1 cellular context compared by ENCODE assay signal in genomic region chr2:237326250-237327171, GRCh38.
TF ChIP-seq lines count a peak whose summit lies in the region.

No MANE protein-coding gene starts in this region.

TF ChIP-seq in HepG2, 621 proteins besides CTCF, POLR2A, EP300 and RAD21 (continued from another document):
- TF ChIP-seq, protein P1, sequence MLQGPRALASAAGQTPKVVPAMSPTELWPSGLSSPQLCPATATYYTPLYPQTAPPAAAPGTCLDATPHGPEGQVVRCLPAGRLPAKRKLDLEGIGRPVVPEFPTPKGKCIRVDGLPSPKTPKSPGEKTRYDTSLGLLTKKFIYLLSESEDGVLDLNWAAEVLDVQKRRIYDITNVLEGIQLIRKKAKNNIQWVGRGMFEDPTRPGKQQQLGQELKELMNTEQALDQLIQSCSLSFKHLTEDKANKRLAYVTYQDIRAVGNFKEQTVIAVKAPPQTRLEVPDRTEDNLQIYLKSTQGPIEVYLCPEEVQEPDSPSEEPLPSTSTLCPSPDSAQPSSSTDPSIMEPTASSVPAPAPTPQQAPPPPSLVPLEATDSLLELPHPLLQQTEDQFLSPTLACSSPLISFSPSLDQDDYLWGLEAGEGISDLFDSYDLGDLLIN (CRISPR knock-in tag; IDR thresholded peaks at IDR 0.05; ENCODE audit: borderline replicate concordance) = no peak
- TF ChIP-seq PHF20 (CRISPR knock-in tag; IDR thresholded peaks at IDR 0.05) = no peak
- TF ChIP-seq SALL1 (CRISPR knock-in tag; IDR thresholded peaks at IDR 0.05) = no peak
- no peak for TF ChIP-seq RELA (CRISPR knock-in tag; IDR thresholded peaks at IDR 0.05)
- TF ChIP-seq U2AF1 (optimal IDR thresholded peaks at IDR 0.05; ENCODE audit: low read depth, low read length) = no peak
- no peak for TF ChIP-seq AHDC1 (CRISPR knock-in tag; IDR thresholded peaks at IDR 0.05; ENCODE audit: borderline replicate concordance)
- no peak for TF ChIP-seq NFYB (CRISPR knock-in tag; IDR thresholded peaks at IDR 0.05)
- TF ChIP-seq KAT8 (CRISPR knock-in tag; IDR thresholded peaks at IDR 0.05) = no peak
- TF ChIP-seq ZBTB40 (IDR thresholded peaks at IDR 0.05) = no peak
- no peak for TF ChIP-seq ZBTB40 (CRISPR knock-in tag; IDR thresholded peaks at IDR 0.05)
- TF ChIP-seq REL (CRISPR knock-in tag; conservative IDR thresholded peaks at IDR 0.05) = no peak
- TF ChIP-seq, protein P2, sequence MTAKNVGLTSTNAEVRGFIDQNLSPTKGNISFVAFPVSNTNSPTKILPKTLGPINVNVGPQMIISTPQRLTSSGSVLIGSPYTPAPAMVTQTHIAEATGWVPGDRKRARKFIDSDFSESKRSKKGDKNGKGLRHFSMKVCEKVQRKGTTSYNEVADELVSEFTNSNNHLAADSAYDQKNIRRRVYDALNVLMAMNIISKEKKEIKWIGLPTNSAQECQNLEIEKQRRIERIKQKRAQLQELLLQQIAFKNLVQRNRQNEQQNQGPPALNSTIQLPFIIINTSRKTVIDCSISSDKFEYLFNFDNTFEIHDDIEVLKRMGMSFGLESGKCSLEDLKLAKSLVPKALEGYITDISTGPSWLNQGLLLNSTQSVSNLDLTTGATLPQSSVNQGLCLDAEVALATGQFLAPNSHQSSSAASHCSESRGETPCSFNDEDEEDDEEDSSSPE (CRISPR knock-in tag; IDR thresholded peaks at IDR 0.05) = no peak
- TF ChIP-seq NFE2L1 (CRISPR knock-in tag; IDR thresholded peaks at IDR 0.05; ENCODE audit: borderline replicate concordance) = no peak
- TF ChIP-seq TBX3 (IDR thresholded peaks at IDR 0.05; ENCODE audit: borderline replicate concordance) = no peak
- TF ChIP-seq, protein P3, sequence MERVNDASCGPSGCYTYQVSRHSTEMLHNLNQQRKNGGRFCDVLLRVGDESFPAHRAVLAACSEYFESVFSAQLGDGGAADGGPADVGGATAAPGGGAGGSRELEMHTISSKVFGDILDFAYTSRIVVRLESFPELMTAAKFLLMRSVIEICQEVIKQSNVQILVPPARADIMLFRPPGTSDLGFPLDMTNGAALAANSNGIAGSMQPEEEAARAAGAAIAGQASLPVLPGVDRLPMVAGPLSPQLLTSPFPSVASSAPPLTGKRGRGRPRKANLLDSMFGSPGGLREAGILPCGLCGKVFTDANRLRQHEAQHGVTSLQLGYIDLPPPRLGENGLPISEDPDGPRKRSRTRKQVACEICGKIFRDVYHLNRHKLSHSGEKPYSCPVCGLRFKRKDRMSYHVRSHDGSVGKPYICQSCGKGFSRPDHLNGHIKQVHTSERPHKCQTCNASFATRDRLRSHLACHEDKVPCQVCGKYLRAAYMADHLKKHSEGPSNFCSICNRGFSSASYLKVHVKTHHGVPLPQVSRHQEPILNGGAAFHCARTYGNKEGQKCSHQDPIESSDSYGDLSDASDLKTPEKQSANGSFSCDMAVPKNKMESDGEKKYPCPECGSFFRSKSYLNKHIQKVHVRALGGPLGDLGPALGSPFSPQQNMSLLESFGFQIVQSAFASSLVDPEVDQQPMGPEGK (CRISPR knock-in tag; IDR thresholded peaks at IDR 0.05) = no peak
